ENCODE assay signal across 1 cellular context in the genomic region with DNA sequence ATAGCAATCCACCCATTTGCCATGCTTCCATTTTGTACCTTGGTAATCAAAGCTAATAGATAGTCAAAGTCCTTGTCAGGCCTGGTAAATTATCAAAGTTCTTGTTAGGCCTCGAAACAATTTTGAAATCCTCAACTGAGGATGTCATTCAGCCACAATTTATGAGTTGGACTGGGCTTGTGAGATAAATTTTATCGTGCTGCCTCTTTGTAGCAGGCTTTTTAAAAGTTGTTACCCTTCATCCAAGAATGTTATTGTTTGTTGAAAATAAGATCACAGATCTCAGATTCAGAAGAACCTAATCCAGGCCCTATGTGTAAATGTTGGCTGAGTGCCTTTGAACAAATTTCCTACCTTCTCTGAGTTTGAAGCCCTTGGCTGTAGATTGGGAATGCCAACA.
TF ChIP-seq lines count a peak whose summit lies in the region.

No MANE protein-coding gene starts in this region.

TF ChIP-seq in K562, 482 proteins besides CTCF, POLR2A, EP300 and RAD21 (continued from another document and continues in another):
- TF ChIP-seq, protein P1, sequence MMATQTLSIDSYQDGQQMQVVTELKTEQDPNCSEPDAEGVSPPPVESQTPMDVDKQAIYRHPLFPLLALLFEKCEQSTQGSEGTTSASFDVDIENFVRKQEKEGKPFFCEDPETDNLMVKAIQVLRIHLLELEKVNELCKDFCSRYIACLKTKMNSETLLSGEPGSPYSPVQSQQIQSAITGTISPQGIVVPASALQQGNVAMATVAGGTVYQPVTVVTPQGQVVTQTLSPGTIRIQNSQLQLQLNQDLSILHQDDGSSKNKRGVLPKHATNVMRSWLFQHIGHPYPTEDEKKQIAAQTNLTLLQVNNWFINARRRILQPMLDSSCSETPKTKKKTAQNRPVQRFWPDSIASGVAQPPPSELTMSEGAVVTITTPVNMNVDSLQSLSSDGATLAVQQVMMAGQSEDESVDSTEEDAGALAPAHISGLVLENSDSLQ (IDR thresholded peaks at IDR 0.05): peak; percentile 91
- TF ChIP-seq, protein P2, sequence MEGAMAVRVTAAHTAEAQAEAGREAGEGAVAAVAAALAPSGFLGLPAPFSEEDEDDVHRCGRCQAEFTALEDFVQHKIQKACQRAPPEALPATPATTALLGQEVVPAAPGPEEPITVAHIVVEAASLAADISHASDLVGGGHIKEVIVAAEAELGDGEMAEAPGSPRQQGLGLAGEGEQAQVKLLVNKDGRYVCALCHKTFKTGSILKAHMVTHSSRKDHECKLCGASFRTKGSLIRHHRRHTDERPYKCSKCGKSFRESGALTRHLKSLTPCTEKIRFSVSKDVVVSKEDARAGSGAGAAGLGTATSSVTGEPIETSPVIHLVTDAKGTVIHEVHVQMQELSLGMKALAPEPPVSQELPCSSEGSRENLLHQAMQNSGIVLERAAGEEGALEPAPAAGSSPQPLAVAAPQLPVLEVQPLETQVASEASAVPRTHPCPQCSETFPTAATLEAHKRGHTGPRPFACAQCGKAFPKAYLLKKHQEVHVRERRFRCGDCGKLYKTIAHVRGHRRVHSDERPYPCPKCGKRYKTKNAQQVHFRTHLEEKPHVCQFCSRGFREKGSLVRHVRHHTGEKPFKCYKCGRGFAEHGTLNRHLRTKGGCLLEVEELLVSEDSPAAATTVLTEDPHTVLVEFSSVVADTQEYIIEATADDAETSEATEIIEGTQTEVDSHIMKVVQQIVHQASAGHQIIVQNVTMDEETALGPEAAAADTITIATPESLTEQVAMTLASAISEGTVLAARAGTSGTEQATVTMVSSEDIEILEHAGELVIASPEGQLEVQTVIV (CRISPR knock-in tag; IDR thresholded peaks at IDR 0.05; ENCODE audit: borderline replicate concordance): no peak
- TF ChIP-seq FIP1L1 (IDR thresholded peaks at IDR 0.05; ENCODE audit: low read depth, low read length, poor library complexity, severe bottlenecking) (no peak), RUNX1 (IDR thresholded peaks at IDR 0.05; ENCODE audit: low read depth) (no peak), DPF2 (IDR thresholded peaks at IDR 0.05) (peak; percentile 58), POLR3A (IDR thresholded peaks at IDR 0.05; ENCODE audit: borderline replicate concordance, extremely low read depth, insufficient read depth, insufficient read length) (no peak), MEIS2 (IDR thresholded peaks at IDR 0.05; ENCODE audit: partially characterized antibody) (peak; percentile 95), ZNF175 (CRISPR knock-in tag; IDR thresholded peaks at IDR 0.05; ENCODE audit: low read depth) (no peak), NFATC3 (IDR thresholded peaks at IDR 0.05) (no peak), NONO (IDR thresholded peaks at IDR 0.05; ENCODE audit: low read depth in 2 of 2, low read length in 1 of 2) (no peak), TOE1 (IDR thresholded peaks at IDR 0.05; ENCODE audit: borderline replicate concordance) (no peak), TOE1 (CRISPR knock-in tag; IDR thresholded peaks at IDR 0.05; ENCODE audit: borderline replicate concordance, low read depth) (no peak), FOS (IDR thresholded peaks at IDR 0.05; ENCODE audit: extremely low read depth, insufficient read length) (no peak), NRF1 (conservative IDR thresholded peaks at IDR 0.05 in 1 of 2, IDR thresholded peaks at IDR 0.05 in 1 of 2) (no peak), PHB (CRISPR knock-in tag; IDR thresholded peaks at IDR 0.05) (no peak), ZBTB1 (CRISPR knock-in tag; IDR thresholded peaks at IDR 0.05; ENCODE audit: borderline replicate concordance, low read depth) (no peak), XRCC4 (IDR thresholded peaks at IDR 0.05; ENCODE audit: extremely low read depth, insufficient read depth, insufficient read length) (no peak), MYC (IDR thresholded peaks at IDR 0.05; ENCODE audit: low read depth, low read length) (no peak), MYC (CRISPR knock-in tag; IDR thresholded peaks at IDR 0.05; ENCODE audit: borderline replicate concordance, low read depth) (no peak), MAFK (IDR thresholded peaks at IDR 0.05; ENCODE audit: low read length) (no peak), KLF6 (CRISPR knock-in tag; IDR thresholded peaks at IDR 0.05; ENCODE audit: borderline replicate concordance) (no peak), GATA2 (CRISPR knock-in tag; IDR thresholded peaks at IDR 0.05) (no peak), ZNF431 (CRISPR knock-in tag; IDR thresholded peaks at IDR 0.05) (no peak), ZNF644 (tag; IDR thresholded peaks at IDR 0.05; ENCODE audit: low read depth) (no peak), ETV1 (tag; conservative IDR thresholded peaks at IDR 0.05; ENCODE audit: low read depth) (no peak), FOXP1 (CRISPR knock-in tag; IDR thresholded peaks at IDR 0.05) (no peak), NBN (IDR thresholded peaks at IDR 0.05; ENCODE audit: low read depth) (no peak), HDAC6 (IDR thresholded peaks at IDR 0.05; ENCODE audit: low read depth, low read length) (no peak), KAT2B (IDR thresholded peaks at IDR 0.05; ENCODE audit: low read depth, low read length) (no peak), NR2C2 (CRISPR knock-in tag; IDR thresholded peaks at IDR 0.05) (no peak), NR2C2 (tag; IDR thresholded peaks at IDR 0.05) (no peak; the same call in 1 of the 2 replicates), SP2 (IDR thresholded peaks at IDR 0.05; ENCODE audit: extremely low read depth, low read depth, low read length, poor library complexity, severe bottlenecking) (no peak), FUS (optimal IDR thresholded peaks at IDR 0.05; ENCODE audit: low read depth, low read length) (no peak), SIX5 (IDR thresholded peaks at IDR 0.05; ENCODE audit: borderline replicate concordance in 1 of 2, insufficient read depth in 1 of 2, low read depth in 1 of 2, low read length in 2 of 2) (no peak), ZNF134 (CRISPR knock-in tag; conservative IDR thresholded peaks at IDR 0.05) (no peak), HOXB6 (CRISPR knock-in tag; IDR thresholded peaks at IDR 0.05; ENCODE audit: borderline replicate concordance) (no peak), RBM17 (IDR thresholded peaks at IDR 0.05; ENCODE audit: borderline replicate concordance, low read depth, low read length) (no peak), GTF2A2 (tag; IDR thresholded peaks at IDR 0.05) (no peak)
- TF ChIP-seq, protein P3, sequence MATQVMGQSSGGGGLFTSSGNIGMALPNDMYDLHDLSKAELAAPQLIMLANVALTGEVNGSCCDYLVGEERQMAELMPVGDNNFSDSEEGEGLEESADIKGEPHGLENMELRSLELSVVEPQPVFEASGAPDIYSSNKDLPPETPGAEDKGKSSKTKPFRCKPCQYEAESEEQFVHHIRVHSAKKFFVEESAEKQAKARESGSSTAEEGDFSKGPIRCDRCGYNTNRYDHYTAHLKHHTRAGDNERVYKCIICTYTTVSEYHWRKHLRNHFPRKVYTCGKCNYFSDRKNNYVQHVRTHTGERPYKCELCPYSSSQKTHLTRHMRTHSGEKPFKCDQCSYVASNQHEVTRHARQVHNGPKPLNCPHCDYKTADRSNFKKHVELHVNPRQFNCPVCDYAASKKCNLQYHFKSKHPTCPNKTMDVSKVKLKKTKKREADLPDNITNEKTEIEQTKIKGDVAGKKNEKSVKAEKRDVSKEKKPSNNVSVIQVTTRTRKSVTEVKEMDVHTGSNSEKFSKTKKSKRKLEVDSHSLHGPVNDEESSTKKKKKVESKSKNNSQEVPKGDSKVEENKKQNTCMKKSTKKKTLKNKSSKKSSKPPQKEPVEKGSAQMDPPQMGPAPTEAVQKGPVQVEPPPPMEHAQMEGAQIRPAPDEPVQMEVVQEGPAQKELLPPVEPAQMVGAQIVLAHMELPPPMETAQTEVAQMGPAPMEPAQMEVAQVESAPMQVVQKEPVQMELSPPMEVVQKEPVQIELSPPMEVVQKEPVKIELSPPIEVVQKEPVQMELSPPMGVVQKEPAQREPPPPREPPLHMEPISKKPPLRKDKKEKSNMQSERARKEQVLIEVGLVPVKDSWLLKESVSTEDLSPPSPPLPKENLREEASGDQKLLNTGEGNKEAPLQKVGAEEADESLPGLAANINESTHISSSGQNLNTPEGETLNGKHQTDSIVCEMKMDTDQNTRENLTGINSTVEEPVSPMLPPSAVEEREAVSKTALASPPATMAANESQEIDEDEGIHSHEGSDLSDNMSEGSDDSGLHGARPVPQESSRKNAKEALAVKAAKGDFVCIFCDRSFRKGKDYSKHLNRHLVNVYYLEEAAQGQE (CRISPR knock-in tag; IDR thresholded peaks at IDR 0.05; ENCODE audit: low read depth): no peak
- TF ChIP-seq, protein P4, sequence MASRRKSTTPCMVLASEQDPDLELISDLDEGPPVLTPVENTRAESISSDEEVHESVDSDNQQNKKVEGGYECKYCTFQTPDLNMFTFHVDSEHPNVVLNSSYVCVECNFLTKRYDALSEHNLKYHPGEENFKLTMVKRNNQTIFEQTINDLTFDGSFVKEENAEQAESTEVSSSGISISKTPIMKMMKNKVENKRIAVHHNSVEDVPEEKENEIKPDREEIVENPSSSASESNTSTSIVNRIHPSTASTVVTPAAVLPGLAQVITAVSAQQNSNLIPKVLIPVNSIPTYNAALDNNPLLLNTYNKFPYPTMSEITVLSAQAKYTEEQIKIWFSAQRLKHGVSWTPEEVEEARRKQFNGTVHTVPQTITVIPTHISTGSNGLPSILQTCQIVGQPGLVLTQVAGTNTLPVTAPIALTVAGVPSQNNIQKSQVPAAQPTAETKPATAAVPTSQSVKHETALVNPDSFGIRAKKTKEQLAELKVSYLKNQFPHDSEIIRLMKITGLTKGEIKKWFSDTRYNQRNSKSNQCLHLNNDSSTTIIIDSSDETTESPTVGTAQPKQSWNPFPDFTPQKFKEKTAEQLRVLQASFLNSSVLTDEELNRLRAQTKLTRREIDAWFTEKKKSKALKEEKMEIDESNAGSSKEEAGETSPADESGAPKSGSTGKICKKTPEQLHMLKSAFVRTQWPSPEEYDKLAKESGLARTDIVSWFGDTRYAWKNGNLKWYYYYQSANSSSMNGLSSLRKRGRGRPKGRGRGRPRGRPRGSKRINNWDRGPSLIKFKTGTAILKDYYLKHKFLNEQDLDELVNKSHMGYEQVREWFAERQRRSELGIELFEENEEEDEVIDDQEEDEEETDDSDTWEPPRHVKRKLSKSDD (conservative IDR thresholded peaks at IDR 0.05; ENCODE audit: low read length): no peak
- TF ChIP-seq, protein P5, sequence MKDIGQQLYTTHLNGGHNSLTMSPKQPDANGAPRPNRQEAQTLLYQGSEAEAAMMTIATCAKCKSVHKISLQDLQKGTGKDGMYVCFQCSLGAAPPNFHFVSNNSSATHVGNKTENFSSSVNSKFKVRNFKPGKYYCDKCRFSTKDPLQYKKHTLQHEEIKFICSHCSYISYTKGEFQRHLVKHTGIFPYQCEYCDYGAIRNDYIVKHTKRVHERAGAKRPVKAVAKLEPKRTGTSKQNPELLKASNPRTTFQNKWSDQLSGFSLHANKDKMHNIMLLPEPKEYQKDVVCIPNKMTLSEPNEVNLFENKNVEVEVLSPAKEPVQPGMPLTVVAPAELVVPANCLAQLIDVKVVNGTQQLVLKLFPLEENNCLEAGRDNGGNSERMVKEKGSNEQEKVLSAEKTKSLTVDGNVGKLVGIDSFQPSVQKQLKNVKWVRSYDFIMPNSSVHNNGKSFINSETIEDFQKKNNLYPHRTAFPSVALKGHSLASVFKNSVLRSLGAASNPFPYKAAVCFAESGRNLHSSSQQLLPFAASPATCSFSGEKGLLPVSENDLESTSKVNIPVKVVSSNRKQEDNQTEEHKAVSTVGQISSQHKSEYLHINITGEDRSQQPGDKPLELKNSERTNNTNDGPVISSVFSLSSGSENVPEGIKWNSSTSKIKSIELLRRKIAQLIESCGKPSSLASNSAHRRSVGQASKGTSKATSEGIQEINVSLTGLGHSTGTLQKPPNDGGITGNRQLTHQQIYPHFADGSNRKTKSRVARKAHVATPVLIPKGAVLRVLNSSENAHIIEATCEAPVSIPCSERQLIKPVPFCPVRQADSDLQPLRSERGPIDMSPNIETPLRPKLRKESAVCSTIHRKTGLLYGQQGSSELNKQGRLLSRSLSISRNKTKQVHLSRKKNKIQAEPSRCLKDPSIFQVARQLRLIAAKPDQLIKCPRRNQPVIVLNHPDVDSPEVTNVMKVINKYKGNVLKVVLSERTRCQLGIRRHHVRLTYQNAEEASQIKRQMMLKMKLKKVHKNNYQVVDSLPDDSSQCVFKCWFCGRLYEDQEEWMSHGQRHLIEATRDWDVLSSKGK (CRISPR knock-in tag; IDR thresholded peaks at IDR 0.05): no peak
- TF ChIP-seq, protein P6, sequence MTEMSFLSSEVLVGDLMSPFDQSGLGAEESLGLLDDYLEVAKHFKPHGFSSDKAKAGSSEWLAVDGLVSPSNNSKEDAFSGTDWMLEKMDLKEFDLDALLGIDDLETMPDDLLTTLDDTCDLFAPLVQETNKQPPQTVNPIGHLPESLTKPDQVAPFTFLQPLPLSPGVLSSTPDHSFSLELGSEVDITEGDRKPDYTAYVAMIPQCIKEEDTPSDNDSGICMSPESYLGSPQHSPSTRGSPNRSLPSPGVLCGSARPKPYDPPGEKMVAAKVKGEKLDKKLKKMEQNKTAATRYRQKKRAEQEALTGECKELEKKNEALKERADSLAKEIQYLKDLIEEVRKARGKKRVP (CRISPR knock-in tag; IDR thresholded peaks at IDR 0.05): no peak
- TF ChIP-seq, protein P7, sequence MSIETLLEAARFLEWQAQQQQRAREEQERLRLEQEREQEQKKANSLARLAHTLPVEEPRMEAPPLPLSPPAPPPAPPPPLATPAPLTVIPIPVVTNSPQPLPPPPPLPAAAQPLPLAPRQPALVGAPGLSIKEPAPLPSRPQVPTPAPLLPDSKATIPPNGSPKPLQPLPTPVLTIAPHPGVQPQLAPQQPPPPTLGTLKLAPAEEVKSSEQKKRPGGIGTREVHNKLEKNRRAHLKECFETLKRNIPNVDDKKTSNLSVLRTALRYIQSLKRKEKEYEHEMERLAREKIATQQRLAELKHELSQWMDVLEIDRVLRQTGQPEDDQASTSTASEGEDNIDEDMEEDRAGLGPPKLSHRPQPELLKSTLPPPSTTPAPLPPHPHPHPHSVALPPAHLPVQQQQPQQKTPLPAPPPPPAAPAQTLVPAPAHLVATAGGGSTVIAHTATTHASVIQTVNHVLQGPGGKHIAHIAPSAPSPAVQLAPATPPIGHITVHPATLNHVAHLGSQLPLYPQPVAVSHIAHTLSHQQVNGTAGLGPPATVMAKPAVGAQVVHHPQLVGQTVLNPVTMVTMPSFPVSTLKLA (conservative IDR thresholded peaks at IDR 0.05): no peak
- TF ChIP-seq, protein P8, sequence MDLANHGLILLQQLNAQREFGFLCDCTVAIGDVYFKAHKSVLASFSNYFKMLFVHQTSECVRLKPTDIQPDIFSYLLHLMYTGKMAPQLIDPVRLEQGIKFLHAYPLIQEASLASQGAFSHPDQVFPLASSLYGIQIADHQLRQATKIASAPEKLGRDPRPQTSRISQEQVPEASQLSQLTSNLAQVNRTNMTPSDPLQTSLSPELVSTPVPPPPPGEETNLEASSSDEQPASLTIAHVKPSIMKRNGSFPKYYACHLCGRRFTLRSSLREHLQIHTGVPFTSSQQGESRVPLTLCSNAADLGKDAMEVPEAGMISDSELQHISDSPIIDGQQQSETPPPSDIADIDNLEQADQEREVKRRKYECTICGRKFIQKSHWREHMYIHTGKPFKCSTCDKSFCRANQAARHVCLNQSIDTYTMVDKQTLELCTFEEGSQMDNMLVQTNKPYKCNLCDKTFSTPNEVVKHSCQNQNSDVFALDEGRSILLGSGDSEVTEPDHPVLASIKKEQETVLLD (IDR thresholded peaks at IDR 0.05): no peak
- TF ChIP-seq, protein P9, sequence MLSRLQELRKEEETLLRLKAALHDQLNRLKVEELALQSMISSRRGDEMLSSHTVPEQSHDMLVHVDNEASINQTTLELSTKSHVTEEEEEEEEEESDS (CRISPR knock-in tag; IDR thresholded peaks at IDR 0.05): no peak
